In the genomic region with DNA sequence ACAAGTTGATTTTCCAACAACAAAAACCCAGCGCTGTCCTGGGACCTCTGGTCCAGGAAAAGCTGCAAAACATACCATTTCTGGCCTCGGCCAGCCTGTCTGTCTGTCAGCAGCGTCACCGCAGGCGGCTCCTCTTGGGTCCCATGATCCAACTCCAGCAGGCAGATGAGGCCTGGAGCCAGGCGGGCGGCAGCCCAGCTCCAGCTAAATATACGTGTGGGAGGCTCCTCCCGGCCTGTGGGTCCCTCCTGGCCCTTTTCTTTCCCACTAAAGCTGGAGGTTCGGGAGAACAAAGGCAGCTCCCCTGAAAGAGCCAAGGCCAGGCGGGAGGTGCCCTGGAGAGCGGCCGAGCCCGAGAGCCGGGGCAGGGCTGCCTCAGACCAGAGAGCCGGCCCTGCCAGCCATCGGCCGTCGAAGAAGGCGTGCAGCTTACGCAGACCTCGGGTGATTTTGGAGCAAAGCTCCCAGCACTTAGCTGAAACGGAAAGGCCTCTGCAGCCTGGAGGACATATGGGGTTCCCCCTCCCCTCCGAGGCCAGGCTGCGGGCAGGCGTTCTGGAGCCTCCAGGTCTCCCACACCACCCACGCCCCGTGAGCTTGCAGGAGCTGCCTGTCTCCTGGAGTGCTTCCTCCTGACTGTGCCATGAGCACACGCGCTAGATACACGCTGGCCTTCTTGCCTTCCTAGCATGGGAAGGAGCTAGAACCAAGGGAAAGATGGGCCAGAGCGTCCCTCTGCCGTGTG, we compare ENCODE assay signal across 2 cellular contexts.
A peak's percentile ranks its signal among the peaks of the same experiment; 100 is the strongest.
TF ChIP-seq lines count a peak whose summit lies in the region.

No MANE protein-coding gene starts in this region.

TF ChIP-seq in IMR-90, 13 proteins besides CTCF, POLR2A, EP300 and RAD21:
- TF ChIP-seq, protein P1, sequence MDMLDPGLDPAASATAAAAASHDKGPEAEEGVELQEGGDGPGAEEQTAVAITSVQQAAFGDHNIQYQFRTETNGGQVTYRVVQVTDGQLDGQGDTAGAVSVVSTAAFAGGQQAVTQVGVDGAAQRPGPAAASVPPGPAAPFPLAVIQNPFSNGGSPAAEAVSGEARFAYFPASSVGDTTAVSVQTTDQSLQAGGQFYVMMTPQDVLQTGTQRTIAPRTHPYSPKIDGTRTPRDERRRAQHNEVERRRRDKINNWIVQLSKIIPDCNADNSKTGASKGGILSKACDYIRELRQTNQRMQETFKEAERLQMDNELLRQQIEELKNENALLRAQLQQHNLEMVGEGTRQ (IDR thresholded peaks at IDR 0.05; ENCODE audit: low read depth, low read length), result peak; percentile 7; the same call in 1 of the 2 replicates
- no peak for TF ChIP-seq MAFK (IDR thresholded peaks at IDR 0.05; ENCODE audit: low read depth, low read length)

TF ChIP-seq in HepG2, 621 proteins besides CTCF, POLR2A, EP300 and RAD21 (continues in another document):
- 0 out of 2 replicates have a peak, but pooled peaks have one; percentile 23 for TF ChIP-seq PHF8 (CRISPR knock-in tag; IDR thresholded peaks at IDR 0.05)
- peak; percentile 54; the same call in 1 of the 2 replicates for TF ChIP-seq MTF2 (CRISPR knock-in tag; IDR thresholded peaks at IDR 0.05; ENCODE audit: borderline replicate concordance)
- no peak for TF ChIP-seq ZNF143 (CRISPR knock-in tag; IDR thresholded peaks at IDR 0.05)
- 0 out of 2 replicates have a peak, but pooled peaks have one; percentile 23 for TF ChIP-seq GABPB1 (CRISPR knock-in tag; IDR thresholded peaks at IDR 0.05)
- no peak for TF ChIP-seq SP4 (CRISPR knock-in tag; IDR thresholded peaks at IDR 0.05)
- TF ChIP-seq NFRKB (IDR thresholded peaks at IDR 0.05), result no peak
- TF ChIP-seq, protein P2, sequence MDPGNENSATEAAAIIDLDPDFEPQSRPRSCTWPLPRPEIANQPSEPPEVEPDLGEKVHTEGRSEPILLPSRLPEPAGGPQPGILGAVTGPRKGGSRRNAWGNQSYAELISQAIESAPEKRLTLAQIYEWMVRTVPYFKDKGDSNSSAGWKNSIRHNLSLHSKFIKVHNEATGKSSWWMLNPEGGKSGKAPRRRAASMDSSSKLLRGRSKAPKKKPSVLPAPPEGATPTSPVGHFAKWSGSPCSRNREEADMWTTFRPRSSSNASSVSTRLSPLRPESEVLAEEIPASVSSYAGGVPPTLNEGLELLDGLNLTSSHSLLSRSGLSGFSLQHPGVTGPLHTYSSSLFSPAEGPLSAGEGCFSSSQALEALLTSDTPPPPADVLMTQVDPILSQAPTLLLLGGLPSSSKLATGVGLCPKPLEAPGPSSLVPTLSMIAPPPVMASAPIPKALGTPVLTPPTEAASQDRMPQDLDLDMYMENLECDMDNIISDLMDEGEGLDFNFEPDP (CRISPR knock-in tag; conservative IDR thresholded peaks at IDR 0.05), result 0 out of 2 replicates have a peak, but pooled peaks have one; percentile 69
- TF ChIP-seq CREM (IDR thresholded peaks at IDR 0.05), result no peak
- no peak for TF ChIP-seq CREM (CRISPR knock-in tag; IDR thresholded peaks at IDR 0.05)
- no peak for TF ChIP-seq FOXK2 (IDR thresholded peaks at IDR 0.05)
- no peak for TF ChIP-seq SRSF1 (optimal IDR thresholded peaks at IDR 0.05; ENCODE audit: low read depth, low read length)
- TF ChIP-seq, protein P3, sequence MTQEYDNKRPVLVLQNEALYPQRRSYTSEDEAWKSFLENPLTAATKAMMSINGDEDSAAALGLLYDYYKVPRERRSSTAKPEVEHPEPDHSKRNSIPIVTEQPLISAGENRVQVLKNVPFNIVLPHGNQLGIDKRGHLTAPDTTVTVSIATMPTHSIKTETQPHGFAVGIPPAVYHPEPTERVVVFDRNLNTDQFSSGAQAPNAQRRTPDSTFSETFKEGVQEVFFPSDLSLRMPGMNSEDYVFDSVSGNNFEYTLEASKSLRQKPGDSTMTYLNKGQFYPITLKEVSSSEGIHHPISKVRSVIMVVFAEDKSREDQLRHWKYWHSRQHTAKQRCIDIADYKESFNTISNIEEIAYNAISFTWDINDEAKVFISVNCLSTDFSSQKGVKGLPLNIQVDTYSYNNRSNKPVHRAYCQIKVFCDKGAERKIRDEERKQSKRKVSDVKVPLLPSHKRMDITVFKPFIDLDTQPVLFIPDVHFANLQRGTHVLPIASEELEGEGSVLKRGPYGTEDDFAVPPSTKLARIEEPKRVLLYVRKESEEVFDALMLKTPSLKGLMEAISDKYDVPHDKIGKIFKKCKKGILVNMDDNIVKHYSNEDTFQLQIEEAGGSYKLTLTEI (CRISPR knock-in tag; conservative IDR thresholded peaks at IDR 0.05), result no peak
- TF ChIP-seq ZNF12 (CRISPR knock-in tag; IDR thresholded peaks at IDR 0.05), result no peak
- 0 out of 2 replicates have a peak, but pooled peaks have one; percentile 32 for TF ChIP-seq ZSCAN9 (CRISPR knock-in tag; IDR thresholded peaks at IDR 0.05; ENCODE audit: borderline replicate concordance)
- no peak for TF ChIP-seq ZSCAN29 (CRISPR knock-in tag; conservative IDR thresholded peaks at IDR 0.05)
- no peak for TF ChIP-seq SMARCE1 (IDR thresholded peaks at IDR 0.05; ENCODE audit: borderline replicate concordance)
- no peak for TF ChIP-seq MED1 (CRISPR knock-in tag; IDR thresholded peaks at IDR 0.05)
- no peak; the same call in 1 of the 2 replicates for TF ChIP-seq AHR (CRISPR knock-in tag; IDR thresholded peaks at IDR 0.05)
- TF ChIP-seq, protein P4, sequence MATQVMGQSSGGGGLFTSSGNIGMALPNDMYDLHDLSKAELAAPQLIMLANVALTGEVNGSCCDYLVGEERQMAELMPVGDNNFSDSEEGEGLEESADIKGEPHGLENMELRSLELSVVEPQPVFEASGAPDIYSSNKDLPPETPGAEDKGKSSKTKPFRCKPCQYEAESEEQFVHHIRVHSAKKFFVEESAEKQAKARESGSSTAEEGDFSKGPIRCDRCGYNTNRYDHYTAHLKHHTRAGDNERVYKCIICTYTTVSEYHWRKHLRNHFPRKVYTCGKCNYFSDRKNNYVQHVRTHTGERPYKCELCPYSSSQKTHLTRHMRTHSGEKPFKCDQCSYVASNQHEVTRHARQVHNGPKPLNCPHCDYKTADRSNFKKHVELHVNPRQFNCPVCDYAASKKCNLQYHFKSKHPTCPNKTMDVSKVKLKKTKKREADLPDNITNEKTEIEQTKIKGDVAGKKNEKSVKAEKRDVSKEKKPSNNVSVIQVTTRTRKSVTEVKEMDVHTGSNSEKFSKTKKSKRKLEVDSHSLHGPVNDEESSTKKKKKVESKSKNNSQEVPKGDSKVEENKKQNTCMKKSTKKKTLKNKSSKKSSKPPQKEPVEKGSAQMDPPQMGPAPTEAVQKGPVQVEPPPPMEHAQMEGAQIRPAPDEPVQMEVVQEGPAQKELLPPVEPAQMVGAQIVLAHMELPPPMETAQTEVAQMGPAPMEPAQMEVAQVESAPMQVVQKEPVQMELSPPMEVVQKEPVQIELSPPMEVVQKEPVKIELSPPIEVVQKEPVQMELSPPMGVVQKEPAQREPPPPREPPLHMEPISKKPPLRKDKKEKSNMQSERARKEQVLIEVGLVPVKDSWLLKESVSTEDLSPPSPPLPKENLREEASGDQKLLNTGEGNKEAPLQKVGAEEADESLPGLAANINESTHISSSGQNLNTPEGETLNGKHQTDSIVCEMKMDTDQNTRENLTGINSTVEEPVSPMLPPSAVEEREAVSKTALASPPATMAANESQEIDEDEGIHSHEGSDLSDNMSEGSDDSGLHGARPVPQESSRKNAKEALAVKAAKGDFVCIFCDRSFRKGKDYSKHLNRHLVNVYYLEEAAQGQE (IDR thresholded peaks at IDR 0.05; ENCODE audit: borderline replicate concordance in 1 of 2, low read depth in 1 of 2, low read length in 2 of 2), result no peak
- TF ChIP-seq, protein P5, sequence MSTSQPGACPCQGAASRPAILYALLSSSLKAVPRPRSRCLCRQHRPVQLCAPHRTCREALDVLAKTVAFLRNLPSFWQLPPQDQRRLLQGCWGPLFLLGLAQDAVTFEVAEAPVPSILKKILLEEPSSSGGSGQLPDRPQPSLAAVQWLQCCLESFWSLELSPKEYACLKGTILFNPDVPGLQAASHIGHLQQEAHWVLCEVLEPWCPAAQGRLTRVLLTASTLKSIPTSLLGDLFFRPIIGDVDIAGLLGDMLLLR (CRISPR knock-in tag; IDR thresholded peaks at IDR 0.05), result 0 out of 2 replicates have a peak, but pooled peaks have one; percentile 23
- 0 out of 2 replicates have a peak, but pooled peaks have one; percentile 5 for TF ChIP-seq SAP130 (CRISPR knock-in tag; IDR thresholded peaks at IDR 0.05; ENCODE audit: low read depth)
- no peak for TF ChIP-seq ZFP37 (CRISPR knock-in tag; IDR thresholded peaks at IDR 0.05; ENCODE audit: borderline replicate concordance)
- TF ChIP-seq, protein P6, sequence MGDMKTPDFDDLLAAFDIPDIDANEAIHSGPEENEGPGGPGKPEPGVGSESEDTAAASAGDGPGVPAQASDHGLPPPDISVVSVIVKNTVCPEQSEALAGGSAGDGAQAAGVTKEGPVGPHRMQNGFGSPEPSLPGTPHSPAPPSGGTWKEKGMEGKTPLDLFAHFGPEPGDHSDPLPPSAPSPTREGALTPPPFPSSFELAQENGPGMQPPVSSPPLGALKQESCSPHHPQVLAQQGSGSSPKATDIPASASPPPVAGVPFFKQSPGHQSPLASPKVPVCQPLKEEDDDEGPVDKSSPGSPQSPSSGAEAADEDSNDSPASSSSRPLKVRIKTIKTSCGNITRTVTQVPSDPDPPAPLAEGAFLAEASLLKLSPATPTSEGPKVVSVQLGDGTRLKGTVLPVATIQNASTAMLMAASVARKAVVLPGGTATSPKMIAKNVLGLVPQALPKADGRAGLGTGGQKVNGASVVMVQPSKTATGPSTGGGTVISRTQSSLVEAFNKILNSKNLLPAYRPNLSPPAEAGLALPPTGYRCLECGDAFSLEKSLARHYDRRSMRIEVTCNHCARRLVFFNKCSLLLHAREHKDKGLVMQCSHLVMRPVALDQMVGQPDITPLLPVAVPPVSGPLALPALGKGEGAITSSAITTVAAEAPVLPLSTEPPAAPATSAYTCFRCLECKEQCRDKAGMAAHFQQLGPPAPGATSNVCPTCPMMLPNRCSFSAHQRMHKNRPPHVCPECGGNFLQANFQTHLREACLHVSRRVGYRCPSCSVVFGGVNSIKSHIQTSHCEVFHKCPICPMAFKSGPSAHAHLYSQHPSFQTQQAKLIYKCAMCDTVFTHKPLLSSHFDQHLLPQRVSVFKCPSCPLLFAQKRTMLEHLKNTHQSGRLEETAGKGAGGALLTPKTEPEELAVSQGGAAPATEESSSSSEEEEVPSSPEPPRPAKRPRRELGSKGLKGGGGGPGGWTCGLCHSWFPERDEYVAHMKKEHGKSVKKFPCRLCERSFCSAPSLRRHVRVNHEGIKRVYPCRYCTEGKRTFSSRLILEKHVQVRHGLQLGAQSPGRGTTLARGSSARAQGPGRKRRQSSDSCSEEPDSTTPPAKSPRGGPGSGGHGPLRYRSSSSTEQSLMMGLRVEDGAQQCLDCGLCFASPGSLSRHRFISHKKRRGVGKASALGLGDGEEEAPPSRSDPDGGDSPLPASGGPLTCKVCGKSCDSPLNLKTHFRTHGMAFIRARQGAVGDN (CRISPR knock-in tag; IDR thresholded peaks at IDR 0.05), result peak; percentile 41; the same call in 1 of the 2 replicates
- TF ChIP-seq IKZF1 (IDR thresholded peaks at IDR 0.05), result no peak
- no peak for TF ChIP-seq SNAI1 (CRISPR knock-in tag; IDR thresholded peaks at IDR 0.05; ENCODE audit: borderline replicate concordance)
- TF ChIP-seq, protein P7, sequence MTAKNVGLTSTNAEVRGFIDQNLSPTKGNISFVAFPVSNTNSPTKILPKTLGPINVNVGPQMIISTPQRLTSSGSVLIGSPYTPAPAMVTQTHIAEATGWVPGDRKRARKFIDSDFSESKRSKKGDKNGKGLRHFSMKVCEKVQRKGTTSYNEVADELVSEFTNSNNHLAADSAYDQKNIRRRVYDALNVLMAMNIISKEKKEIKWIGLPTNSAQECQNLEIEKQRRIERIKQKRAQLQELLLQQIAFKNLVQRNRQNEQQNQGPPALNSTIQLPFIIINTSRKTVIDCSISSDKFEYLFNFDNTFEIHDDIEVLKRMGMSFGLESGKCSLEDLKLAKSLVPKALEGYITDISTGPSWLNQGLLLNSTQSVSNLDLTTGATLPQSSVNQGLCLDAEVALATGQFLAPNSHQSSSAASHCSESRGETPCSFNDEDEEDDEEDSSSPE (CRISPR knock-in tag; IDR thresholded peaks at IDR 0.05), result 0 out of 2 replicates have a peak, but pooled peaks have one; percentile 20
- no peak for TF ChIP-seq CAMTA2 (CRISPR knock-in tag; IDR thresholded peaks at IDR 0.05; ENCODE audit: borderline replicate concordance)
- no peak for TF ChIP-seq ZNF207 (IDR thresholded peaks at IDR 0.05; ENCODE audit: borderline replicate concordance)
- 0 out of 2 replicates have a peak, but pooled peaks have one; percentile 25 for TF ChIP-seq BORCS8-MEF2B (CRISPR knock-in tag; IDR thresholded peaks at IDR 0.05)
- no peak for TF ChIP-seq TOE1 (CRISPR knock-in tag; IDR thresholded peaks at IDR 0.05)
- TF ChIP-seq HNRNPL (IDR thresholded peaks at IDR 0.05; ENCODE audit: low read depth, low read length), result no peak
